Comparison of ENCODE assay signal across 28 cellular contexts in genomic region chr3:13852638-13853009, GRCh38. TPM values are rescaled to one million over a fixed set of nuclear protein-coding genes. Genes with fewer than 3 reads are reported as not detected.
DNase-seq lines count a peak whose midpoint lies in the region; ATAC-seq lines count a peak whose summit lies in the region.
"Had no signal": no experiment of that assay in that cellular context is flagged by ENCODE, and none has a peak within 500 bp of the region (broad histone marks: within the 10 kb centered on the region; RNA-seq: fewer than 3 reads in every experiment).

No MANE protein-coding gene starts in this region.

- no peak overlapping the region for H3K27ac Mint-ChIP-seq in activated CD4-positive, alpha-beta T cell treated with anti-CD3 and anti-CD28 coated beads for 36 hours
- H3K27ac Mint-ChIP-seq: stimulated activated naive CD8-positive, alpha-beta T cell treated with anti-CD3 and anti-CD28 coated beads, Interleukin-15, Interleukin-2, amounts not matched to agents 100 ng/mL and 50 ng/mL, for 24 hours had no signal

- H3K9me3 Mint-ChIP-seq in activated CD4-positive, alpha-beta T cell treated with anti-CD3 and anti-CD28 coated beads for 36 hours (ENCODE audit: low read depth), result no peaks in the 10 kb centered on the region
- H3K9me3 Mint-ChIP-seq: activated T-cell treated with anti-CD3 and anti-CD28 coated beads, Interleukin-2, amount 50 U/mL, for 4 hours; naive thymus-derived CD4-positive, alpha-beta T cell; stimulated activated naive CD8-positive, alpha-beta T cell treated with anti-CD3 and anti-CD28 coated beads, Interleukin-15, Interleukin-2, amounts not matched to agents 100 ng/mL and 50 ng/mL, for 24 hours; T-cell had no signal

- H3K4me1 Mint-ChIP-seq in activated CD4-positive, alpha-beta T cell treated with anti-CD3 and anti-CD28 coated beads for 36 hours, result peaks cover 34% of the 10 kb centered on the region

- POLR2A ChIA-PET in activated CD4-positive, alpha-beta T cell treated with anti-CD3 and anti-CD28 coated beads for 36 hours (lab: Charles Lee), result no interaction called here

- peak; percentile 57 for ATAC-seq in activated CD4-positive, alpha-beta T cell treated with anti-CD3 and anti-CD28 coated beads for 36 hours
- ATAC-seq in GM19467 (IDR thresholded peaks at IDR 0.05; ENCODE audit: unreplicated experiment), result no peak
- ATAC-seq in GM18517 (IDR thresholded peaks at IDR 0.05; ENCODE audit: unreplicated experiment), result no peak
- ATAC-seq: activated T-cell treated with anti-CD3 and anti-CD28 coated beads, Interleukin-2, amount 50 U/mL, for 4 hours; pancreas; T-cell had no signal

- intact Hi-C loops in activated CD4-positive, alpha-beta T cell treated with anti-CD3 and anti-CD28 coated beads for 36 hours (cut with DNase I, micrococcal nuclease), result no loop called here

- DNase-seq in activated CD4-positive, alpha-beta T cell treated with anti-CD3 and anti-CD28 coated beads for 36 hours, result peak; percentile 40
- no peak for DNase-seq in activated CD4-positive, alpha-beta T cell treated with anti-CD3 and anti-CD28 coated beads, Interleukin-2, amount 50 U/mL, for 48 hours
- DNase-seq in EL (peak; percentile 15), RPMI8226 (peak; percentile 23), kidney tubule cell (ENCODE audit: low spot score) (peak; percentile 69), NCI-H2171 treated with DMSO at 0.1 percent for 48 hours (lab: John Stamatoyannopoulos, UW) (no peak)
- DNase-seq: 8988T; activated T-cell treated with anti-CD3 and anti-CD28 coated beads, Interleukin-2, amount 50 U/mL, for 4 hours; BE2C; cortex of kidney; GF-D8; hippocampal formation; IMR-90; islet precursor cell; mesenchymal stem cell; naive thymus-derived CD4-positive, alpha-beta T cell; NCI-H187; NCI-H226; pancreas; SHP77; sigmoid colon; stimulated activated CD4-positive, alpha-beta T cell treated with anti-CD3 and anti-CD28 coated beads, Interleukin-1b, Interleukin-23, amount 100 ng/mL, for 48 hours; T-cell; transverse colon had no signal

- no peaks in the 10 kb centered on the region for H3K27me3 Mint-ChIP-seq in activated CD4-positive, alpha-beta T cell treated with anti-CD3 and anti-CD28 coated beads for 36 hours
- H3K27me3 Mint-ChIP-seq: activated naive CD8-positive, alpha-beta T cell; T-cell had no signal

- no peak overlapping the region for H3K4me3 Mint-ChIP-seq in activated CD4-positive, alpha-beta T cell treated with anti-CD3 and anti-CD28 coated beads for 36 hours
- H3K4me3 Mint-ChIP-seq: activated naive CD8-positive, alpha-beta T cell; activated T-cell treated with anti-CD3 and anti-CD28 coated beads, Interleukin-2, amount 50 U/mL, for 4 hours; naive thymus-derived CD4-positive, alpha-beta T cell; stimulated activated naive CD8-positive, alpha-beta T cell treated with anti-CD3 and anti-CD28 coated beads, Interleukin-15, Interleukin-2, amounts not matched to agents 100 ng/mL and 50 ng/mL, for 24 hours; T-cell had no signal

- CTCF ChIA-PET in activated CD4-positive, alpha-beta T cell treated with anti-CD3 and anti-CD28 coated beads for 36 hours (lab: Charles Lee), result interaction anchor here (0.7 kb wide), 1 partner anchor 28 kb away, joined by 9 read pairs; the partner anchor contains the start of gene WNT7A

- H3K36me3 Mint-ChIP-seq in activated CD4-positive, alpha-beta T cell treated with anti-CD3 and anti-CD28 coated beads for 36 hours (ENCODE audit: low read depth), result peaks cover 3% of the 10 kb centered on the region

RNA-seq across cellular contexts. Expression of gene WNT7A, which starts 27.2 kb away (rescaled TPM):
- total RNA-seq in activated CD4-positive, alpha-beta T cell treated with anti-CD3 and anti-CD28 coated beads for 36 hours, result under 1 TPM; 0.11 to 0.39 TPM
- total RNA-seq: IMR-90, sigmoid colon, transverse colon had no signal

Comparison
In these comparisons a context has a peak if more than half of its experiments do, and no peak if none do; other contexts are left out.
1. DNase-seq: peak in activated CD4-positive, alpha-beta T cell treated with anti-CD3 and anti-CD28 coated beads for 36 hours (single experiment), EL (single experiment), RPMI8226 (single experiment) and kidney tubule cell (single experiment); none in activated CD4-positive, alpha-beta T cell treated with anti-CD3 and anti-CD28 coated beads, Interleukin-2, amount 50 U/mL, for 48 hours (0 of 2) and NCI-H2171 treated with DMSO at 0.1 percent for 48 hours (single experiment).